In genomic region chr3:169660709-169661566, GRCh38 we compare ENCODE assay signal across 7 cellular contexts. TPM values are rescaled to one million over a fixed set of nuclear protein-coding genes. Genes with fewer than 3 reads are reported as not detected.
DNase-seq lines count a peak whose midpoint lies in the region; ATAC-seq and TF ChIP-seq lines count a peak whose summit lies in the region.

No MANE protein-coding gene starts in this region.

- in situ Hi-C loops in IMR-90 (cut with MboI; ENCODE audit: low sequenced_read_pairs): loop anchor here (5.0 to 25.0 kb wide), 2 partner anchors 524 to 624 kb away; no protein-coding TSS in a partner anchor

- TF ChIP-seq POLR2A in IMR-90 (IDR thresholded peaks at IDR 0.05; ENCODE audit: low read depth, low read length): no peak
- no peak for TF ChIP-seq POLR2A in spleen (IDR thresholded peaks at IDR 0.05)

- H3K56ac ChIP-seq in IMR-90 (ENCODE audit: extremely low read depth, insufficient read depth, low read length): no peak overlapping the region

- no peak overlapping the region for H2BK15ac ChIP-seq in IMR-90 (ENCODE audit: low read depth, low read length)

- no peaks in the 10 kb centered on the region for H3K9me3 ChIP-seq in IMR-90 (ENCODE audit: control insufficient read depth, insufficient read depth, low read length)
- H3K9me3 ChIP-seq in iPS DF 6.9 (ENCODE audit: control insufficient read depth, insufficient read depth, low read length): no peaks in the 10 kb centered on the region
- no peaks in the 10 kb centered on the region for H3K9me3 ChIP-seq in spleen

- no TSS peak for BruUV-seq in IMR-90 (replicated peaks; lab: Mats Ljungman, UMichigan)

- POLR2A ChIA-PET in IMR-90 (lab: Charles Lee; ENCODE audit: unreplicated experiment): no interaction called here

- H2AFZ ChIP-seq in IMR-90 (replicated peaks; ENCODE audit: low read length, poor library complexity): peak overlapping the region; percentile 92

- no peak for ATAC-seq in IMR-90 (ENCODE audit: low read depth)
- ATAC-seq in sciatic nerve: no peak
- no peak for ATAC-seq in GM21515 (IDR thresholded peaks at IDR 0.05; ENCODE audit: unreplicated experiment)

- no peaks in the 10 kb centered on the region for H3K36me3 Mint-ChIP-seq in activated naive CD8-positive, alpha-beta T cell

- peak overlapping the region; percentile 89 for H3K4me2 ChIP-seq in IMR-90 (ENCODE audit: low read depth, low read length)

- CTCF ChIA-PET in IMR-90 (lab: Yijun Ruan, JAX): interaction anchor here (0.5 to 1.1 kb wide), 3 partner anchors 378 to 527 kb away, joined by 3 read pairs; no protein-coding TSS in a partner anchor

- H2AK5ac ChIP-seq in IMR-90 (ENCODE audit: low read depth, low read length): no peak overlapping the region

- TF ChIP-seq CTCF in IMR-90 (conservative IDR thresholded peaks at IDR 0.05; ENCODE audit: low read depth, low read length): no peak
- TF ChIP-seq CTCF in spleen (IDR thresholded peaks at IDR 0.05 in 8 of 11, conservative IDR thresholded peaks at IDR 0.05 in 3 of 11): no peak

- H3K14ac ChIP-seq in IMR-90 (replicated peaks; ENCODE audit: low read depth, low read length): no peak overlapping the region

- peaks cover 50% of the 10 kb centered on the region for H3K4me1 Mint-ChIP-seq in activated naive CD8-positive, alpha-beta T cell (ENCODE audit: low read depth)

- no peak for TF ChIP-seq RAD21 in IMR-90 (IDR thresholded peaks at IDR 0.05; ENCODE audit: low read length)

- peaks cover 3% of the 10 kb centered on the region; the same call in 1 of the 2 replicates for H3K9me1 ChIP-seq in IMR-90 (ENCODE audit: insufficient read depth, low read length)

- dilution Hi-C loops in IMR-90 (cut with HindIII; ENCODE audit: low sequenced_read_pairs, unreplicated experiment): no loop called here

- H3K4me3 ChIP-seq in IMR-90 (ENCODE audit: insufficient read depth, low read depth, low read length) (peak overlapping the region; percentile 68), iPS DF 6.9 (ENCODE audit: low read length) (peak overlapping the region; percentile 78; the same call in 1 of the 2 replicates), spleen (peak overlapping the region; percentile 46 to 81 (median 58))

- H3K27ac Mint-ChIP-seq in activated naive CD8-positive, alpha-beta T cell: no peak overlapping the region

- H3K9me3 Mint-ChIP-seq in activated naive CD8-positive, alpha-beta T cell (ENCODE audit: low read depth): peaks cover 5% of the 10 kb centered on the region

- H3K36me3 ChIP-seq in IMR-90 (ENCODE audit: control insufficient read depth, insufficient read depth, low read length) (no peaks in the 10 kb centered on the region), iPS DF 6.9 (ENCODE audit: control insufficient read depth, insufficient read depth, low read length) (no peaks in the 10 kb centered on the region), spleen (no peaks in the 10 kb centered on the region)

- H3K27ac ChIP-seq in IMR-90 (ENCODE audit: insufficient read depth, low read length) (no peak overlapping the region; the same call in 1 of the 2 replicates), iPS DF 6.9 (ENCODE audit: low read length) (no peak overlapping the region), spleen (peak overlapping the region; percentile 11 to 87 (median 84))

- peaks cover 62% of the 10 kb centered on the region for H3K27me3 Mint-ChIP-seq in activated naive CD8-positive, alpha-beta T cell

- no peak overlapping the region for H3K4ac ChIP-seq in IMR-90 (ENCODE audit: low read depth, low read length)

- peaks cover 5% of the 10 kb centered on the region for H4K20me1 ChIP-seq in IMR-90 (ENCODE audit: insufficient read depth, low read length)

- H2BK5ac ChIP-seq in IMR-90 (ENCODE audit: low read depth, low read length, poor library complexity, severe bottlenecking): no peak overlapping the region

- no peak overlapping the region for H4K5ac ChIP-seq in IMR-90 (ENCODE audit: low read depth, low read length)

- no peak overlapping the region for H3K18ac ChIP-seq in IMR-90 (ENCODE audit: low read depth, low read length)

- WGBS in IMR-90 (ENCODE audit: extremely low coverage in 2 of 2, insufficient read length in 1 of 2), 2 experiments: 20% methylated on average over 8 of the region's 32 CpGs; no CpG with 5 or more reads in 1 of the 2 experiments
- no CpG with 5 or more reads among the region's 32 CpGs for WGBS in iPS DF 6.9 (ENCODE audit: insufficient coverage, insufficient read length)
- 2 to 4% (median 3%) methylated on average over 32 of the region's 32 CpGs for WGBS in spleen, 5 donors

- H2BK120ac ChIP-seq in IMR-90 (ENCODE audit: low read depth, low read length): no peak overlapping the region

- H3K27me3 ChIP-seq in IMR-90 (ENCODE audit: control insufficient read depth, insufficient read depth, low read length): peaks cover 27% of the 10 kb centered on the region
- H3K27me3 ChIP-seq in iPS DF 6.9 (ENCODE audit: control insufficient read depth, insufficient read depth, low read length): peaks cover 45% of the 10 kb centered on the region
- peaks cover 19 to 100% (median 89%) of the 10 kb centered on the region in 7 donors for H3K27me3 ChIP-seq in spleen (replicated peaks in 1 of 7)

- H3K79me1 ChIP-seq in IMR-90 (ENCODE audit: low read depth in 1 of 2, low read length in 2 of 2): no peaks in the 10 kb centered on the region

- peak overlapping the region; percentile 89 for H3K4me3 Mint-ChIP-seq in activated naive CD8-positive, alpha-beta T cell

- no peak overlapping the region for H2BK20ac ChIP-seq in IMR-90 (ENCODE audit: low read depth, low read length)

- H4K91ac ChIP-seq in IMR-90 (ENCODE audit: insufficient read depth, low read depth, low read length): no peak overlapping the region

- DNase-seq in IMR-90 (peak; percentile 46), iPS DF 6.9 (ENCODE audit: low read depth, low spot score) (no peak), spleen (no peak), sciatic nerve (ENCODE audit: low spot score) (no peak), superior temporal gyrus (ENCODE audit: extremely low spot score) (no peak)

- H3K23ac ChIP-seq in IMR-90 (ENCODE audit: low read depth, low read length): peak overlapping the region; percentile 91

- peak overlapping the region; percentile 47 for H2AK9ac ChIP-seq in IMR-90 (replicated peaks; ENCODE audit: low read depth, low read length, poor library complexity)

- H3K4me1 ChIP-seq in IMR-90 (ENCODE audit: control insufficient read depth, insufficient read depth, low read length) (no peaks in the 10 kb centered on the region), iPS DF 6.9 (ENCODE audit: control insufficient read depth, insufficient read depth, low read length) (peaks cover 2% of the 10 kb centered on the region; the same call in 1 of the 2 replicates), spleen (peaks cover 29 to 68% (median 51%) of the 10 kb centered on the region in 6 donors)

- peak overlapping the region; percentile 53; the same call in 1 of the 2 replicates for H3K9ac ChIP-seq in IMR-90 (ENCODE audit: low read depth, low read length)

- H4K8ac ChIP-seq in IMR-90 (ENCODE audit: low read depth in 2 of 2, low read length in 2 of 2): no peak overlapping the region

- intact Hi-C loops in IMR-90 (cut with micrococcal nuclease): no loop called here
- intact Hi-C loops in spleen (cut with DNase I; ENCODE audit: low total_unique reads): loop anchor here (10.0 kb wide), 1 partner anchor 516 kb away; no protein-coding TSS in a partner anchor
- intact Hi-C loops in sciatic nerve (cut with DNase I): no loop called here

TF ChIP-seq in IMR-90, 13 proteins besides CTCF, POLR2A, EP300 and RAD21:
- TF ChIP-seq CEBPB (IDR thresholded peaks at IDR 0.05; ENCODE audit: low read depth, low read length) (no peak), FOS (IDR thresholded peaks at IDR 0.05; ENCODE audit: low read depth, low read length) (no peak), ELK1 (IDR thresholded peaks at IDR 0.05; ENCODE audit: borderline replicate concordance, low read depth, low read length) (no peak), SMC3 (IDR thresholded peaks at IDR 0.05; ENCODE audit: low read depth, low read length) (no peak), CHD1 (IDR thresholded peaks at IDR 0.05; ENCODE audit: low read depth, low read length) (no peak), BHLHE40 (IDR thresholded peaks at IDR 0.05; ENCODE audit: low read depth, low read length) (no peak), MXI1 (IDR thresholded peaks at IDR 0.05; ENCODE audit: borderline replicate concordance, low read depth, low read length) (no peak), RCOR1 (IDR thresholded peaks at IDR 0.05; ENCODE audit: insufficient replicate concordance, low read length) (no peak), MAFK (IDR thresholded peaks at IDR 0.05; ENCODE audit: low read depth, low read length) (no peak), MAZ (IDR thresholded peaks at IDR 0.05; ENCODE audit: borderline replicate concordance, low read depth, low read length) (no peak), NFE2L2 (IDR thresholded peaks at IDR 0.05; ENCODE audit: low read depth, low read length) (no peak), RFX5 (IDR thresholded peaks at IDR 0.05; ENCODE audit: low read depth, low read length) (no peak)
- TF ChIP-seq, protein P1, sequence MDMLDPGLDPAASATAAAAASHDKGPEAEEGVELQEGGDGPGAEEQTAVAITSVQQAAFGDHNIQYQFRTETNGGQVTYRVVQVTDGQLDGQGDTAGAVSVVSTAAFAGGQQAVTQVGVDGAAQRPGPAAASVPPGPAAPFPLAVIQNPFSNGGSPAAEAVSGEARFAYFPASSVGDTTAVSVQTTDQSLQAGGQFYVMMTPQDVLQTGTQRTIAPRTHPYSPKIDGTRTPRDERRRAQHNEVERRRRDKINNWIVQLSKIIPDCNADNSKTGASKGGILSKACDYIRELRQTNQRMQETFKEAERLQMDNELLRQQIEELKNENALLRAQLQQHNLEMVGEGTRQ (IDR thresholded peaks at IDR 0.05; ENCODE audit: low read depth, low read length): no peak

RNA-seq across cellular contexts. Expression of gene MECOM, which starts 2.6 kb away (rescaled TPM):
- 25.8 and 29.0 TPM in 2 replicates for total RNA-seq in IMR-90 (2012; rRNA removed)
- 7.1 and 7.8 TPM in 2 replicates for polyA plus RNA-seq in IMR-90 (2012; rRNA removed)
- polyA plus RNA-seq in IMR-90 (2012; cell fraction: cytosol; rRNA removed): 2.3 and 2.4 TPM in 2 replicates
- 4.1 and 12.8 TPM in 2 replicates for polyA plus RNA-seq in IMR-90 (2012; cell fraction: nucleus; rRNA removed; ENCODE audit: low replicate concordance)
- total RNA-seq in spleen: 10 to 100 TPM; 12.9 to 27.6 (median 17.2) TPM
- 1 to 10 TPM; 1.8 to 4.9 (median 2.3) TPM for polyA plus RNA-seq in spleen
- total RNA-seq in sciatic nerve: 40.4 TPM

Comparison
In these comparisons a context has a peak if more than half of its experiments do, and no peak if none do; other contexts are left out.
1. H3K27ac ChIP-seq: peak in spleen (8 of 8); none in IMR-90 (single experiment) and iPS DF 6.9 (single experiment).
2. Peak in every context shown above with its lines, with median percentiles within 50 percentile points of each other: H3K4me3 ChIP-seq.